In genomic region chrX:149938427-149939270, GRCh38 we compare ENCODE assay signal across 1 cellular context.
A peak's percentile ranks its signal among the peaks of the same experiment; 100 is the strongest.
TF ChIP-seq lines count a peak whose summit lies in the region.

EOLA2 (minus strand) TSS chrX:149938491; CDS start chrX:149933874, 4,617 bp downstream.

TF ChIP-seq in HepG2, 621 proteins besides CTCF, POLR2A, EP300 and RAD21 (continued from another document and continues in another):
- TF ChIP-seq HNRNPK (IDR thresholded peaks at IDR 0.05; ENCODE audit: low read depth, low read length, poor library complexity, severe bottlenecking) (no peak), BRCA1 (CRISPR knock-in tag; IDR thresholded peaks at IDR 0.05) (no peak), ZNF333 (CRISPR knock-in tag; IDR thresholded peaks at IDR 0.05; ENCODE audit: borderline replicate concordance) (no peak), ZNF547 (CRISPR knock-in tag; IDR thresholded peaks at IDR 0.05) (no peak), ZFP1 (CRISPR knock-in tag; IDR thresholded peaks at IDR 0.05) (no peak), PHF21A (CRISPR knock-in tag; IDR thresholded peaks at IDR 0.05) (peak; percentile 23; the same call in 1 of the 2 replicates), DNMT3B (CRISPR knock-in tag; conservative IDR thresholded peaks at IDR 0.05) (no peak), KAT7 (CRISPR knock-in tag; IDR thresholded peaks at IDR 0.05; ENCODE audit: borderline replicate concordance) (no peak), NONO (IDR thresholded peaks at IDR 0.05) (no peak), NONO (CRISPR knock-in tag; conservative IDR thresholded peaks at IDR 0.05) (no peak; the same call in none of the 2 replicates), CENPT (CRISPR knock-in tag; IDR thresholded peaks at IDR 0.05; ENCODE audit: low read depth) (no peak), IRF9 (CRISPR knock-in tag; IDR thresholded peaks at IDR 0.05; ENCODE audit: borderline replicate concordance) (no peak), FLYWCH1 (CRISPR knock-in tag; IDR thresholded peaks at IDR 0.05) (no peak), ZFP41 (CRISPR knock-in tag; IDR thresholded peaks at IDR 0.05; ENCODE audit: borderline replicate concordance) (no peak), ZSCAN9 (CRISPR knock-in tag; IDR thresholded peaks at IDR 0.05; ENCODE audit: borderline replicate concordance) (no peak), ZNF441 (CRISPR knock-in tag; IDR thresholded peaks at IDR 0.05; ENCODE audit: borderline replicate concordance) (no peak), FOXC1 (CRISPR knock-in tag; IDR thresholded peaks at IDR 0.05; ENCODE audit: borderline replicate concordance) (no peak), THRA (CRISPR knock-in tag; IDR thresholded peaks at IDR 0.05; ENCODE audit: borderline replicate concordance) (no peak), ZFP91 (CRISPR knock-in tag; IDR thresholded peaks at IDR 0.05; ENCODE audit: borderline replicate concordance) (peak; percentile 44), JDP2 (CRISPR knock-in tag; IDR thresholded peaks at IDR 0.05; ENCODE audit: borderline replicate concordance) (no peak), AFF4 (CRISPR knock-in tag; IDR thresholded peaks at IDR 0.05) (no peak), ZNF264 (CRISPR knock-in tag; IDR thresholded peaks at IDR 0.05) (no peak), TAF1 (CRISPR knock-in tag; IDR thresholded peaks at IDR 0.05) (0 out of 2 replicates have a peak, but pooled peaks have one; percentile 50), STAT5B (CRISPR knock-in tag; IDR thresholded peaks at IDR 0.05) (no peak), PAX8 (CRISPR knock-in tag; IDR thresholded peaks at IDR 0.05; ENCODE audit: borderline replicate concordance) (no peak), AGO2 (optimal IDR thresholded peaks at IDR 0.05; ENCODE audit: low read depth, low read length) (no peak), YEATS4 (CRISPR knock-in tag; IDR thresholded peaks at IDR 0.05; ENCODE audit: borderline replicate concordance) (peak; percentile 58; the same call in 1 of the 2 replicates), LRRFIP1 (CRISPR knock-in tag; conservative IDR thresholded peaks at IDR 0.05) (no peak), KLF13 (CRISPR knock-in tag; IDR thresholded peaks at IDR 0.05) (no peak), ZBTB49 (CRISPR knock-in tag; IDR thresholded peaks at IDR 0.05; ENCODE audit: borderline replicate concordance) (no peak), RERE (CRISPR knock-in tag; IDR thresholded peaks at IDR 0.05; ENCODE audit: low read depth) (no peak), TP53 (CRISPR knock-in tag; conservative IDR thresholded peaks at IDR 0.05) (no peak), PAF1 (CRISPR knock-in tag; IDR thresholded peaks at IDR 0.05) (no peak), SATB2 (CRISPR knock-in tag; IDR thresholded peaks at IDR 0.05) (no peak), ZNF576 (CRISPR knock-in tag; IDR thresholded peaks at IDR 0.05) (no peak), NFE2L2 (IDR thresholded peaks at IDR 0.05; ENCODE audit: low read length) (no peak), ARNT (IDR thresholded peaks at IDR 0.05) (no peak), YY1 (IDR thresholded peaks at IDR 0.05; ENCODE audit: insufficient read depth, insufficient replicate concordance, low read depth, low read length) (no peak), TERF1 (CRISPR knock-in tag; IDR thresholded peaks at IDR 0.05) (no peak), SOX6 (IDR thresholded peaks at IDR 0.05) (no peak), SOX6 (CRISPR knock-in tag; IDR thresholded peaks at IDR 0.05) (peak; percentile 22; the same call in 1 of the 2 replicates), PITX1 (CRISPR knock-in tag; IDR thresholded peaks at IDR 0.05) (no peak), SUZ12 (IDR thresholded peaks at IDR 0.05; ENCODE audit: low read depth, low read length) (no peak), ZNF883 (CRISPR knock-in tag; IDR thresholded peaks at IDR 0.05; ENCODE audit: not compliant biosample characterization) (no peak), SCMH1 (CRISPR knock-in tag; IDR thresholded peaks at IDR 0.05; ENCODE audit: borderline replicate concordance) (no peak), MXI1 (IDR thresholded peaks at IDR 0.05; ENCODE audit: borderline replicate concordance, low read depth, low read length) (peak; percentile 89; the same call in 1 of the 3 replicates)
